Comparison of ENCODE assay signal across 12 cellular contexts in the genomic region with DNA sequence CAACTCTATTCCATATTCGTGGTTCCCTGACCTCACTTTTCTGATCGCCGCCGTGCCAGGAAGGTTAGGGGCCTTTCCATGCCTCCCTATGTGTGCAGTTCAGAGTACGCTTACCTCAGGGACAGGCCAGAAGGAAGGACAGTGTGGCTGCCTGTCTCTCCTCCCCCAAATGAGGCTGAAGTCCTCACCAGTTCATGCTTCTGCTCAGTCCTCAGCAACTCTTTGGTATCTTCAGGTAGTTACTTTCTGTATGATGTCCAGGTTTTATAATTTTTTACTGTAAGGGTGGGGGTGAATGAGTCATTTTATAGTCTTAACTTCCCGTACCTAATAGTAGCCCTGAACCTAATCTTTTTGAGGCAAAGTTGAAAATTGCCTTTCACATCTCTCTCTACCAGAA.
"Had no signal": no experiment of that assay in that cellular context is flagged by ENCODE, and none has a peak within 500 bp of the region (broad histone marks: within the 10 kb centered on the region; RNA-seq: fewer than 3 reads in every experiment).

No MANE protein-coding gene starts in this region.

- H3K4me3 ChIP-seq: gastrocnemius medialis had no signal

- FAIRE-seq: bronchial epithelial cell, urothelium cell line had no signal

- H3K9me3 ChIP-seq: gastrocnemius medialis had no signal

- H3K4me1 ChIP-seq: gastrocnemius medialis had no signal

- DNase-seq: activated CD4-positive, alpha-beta memory T cell treated with anti-CD3 and anti-CD28 coated beads for 36 hours; activated effector memory CD4-positive, alpha-beta T cell treated with anti-CD3 and anti-CD28 coated beads, Interleukin-2, amount 50 U/mL, for 16 hours; activated naive CD8-positive, alpha-beta T cell treated with anti-CD3 and anti-CD28 coated beads for 36 hours; activated T-cell treated with anti-CD3 and anti-CD28 coated beads, Interleukin-2, amount 50 U/mL, for 4 hours; anterior cingulate cortex; gastrocnemius medialis; kidney glomerular epithelial cell; naive thymus-derived CD8-positive, alpha-beta T cell; stimulated activated CD4-positive, alpha-beta T cell treated with anti-CD3 and anti-CD28 coated beads, Interleukin-4, amount 100 ng/mL, for 24 hours; T-helper 9 cell had no signal

- ATAC-seq: activated T-cell treated with anti-CD3 and anti-CD28 coated beads, Interleukin-2, amount 50 U/mL, for 4 hours; gastrocnemius medialis; naive thymus-derived CD8-positive, alpha-beta T cell had no signal

- H3K27ac ChIP-seq: gastrocnemius medialis had no signal

- H3K27me3 ChIP-seq: gastrocnemius medialis had no signal
